In the genomic region with DNA sequence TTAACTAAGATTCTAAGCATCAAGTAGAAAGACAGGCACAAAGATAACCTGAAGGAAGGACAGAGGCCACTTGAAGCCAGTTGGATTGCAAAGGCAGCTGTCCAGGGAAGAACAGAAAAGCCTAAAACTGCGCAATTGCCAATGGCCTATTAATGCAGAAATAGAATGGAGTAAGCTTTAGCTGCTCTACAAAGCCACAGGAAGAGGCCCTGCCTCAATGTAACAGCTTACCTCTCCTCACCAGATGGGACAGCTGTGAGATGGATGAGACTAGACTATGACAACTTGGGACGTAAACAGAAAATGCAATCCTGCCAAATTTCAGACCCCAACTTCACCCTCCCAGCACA, we compare ENCODE assay signal across 22 cellular contexts.
"Had no signal": no experiment of that assay in that cellular context is flagged by ENCODE, and none has a peak within 500 bp of the region (broad histone marks: within the 10 kb centered on the region; RNA-seq: fewer than 3 reads in every experiment).

No MANE protein-coding gene starts in this region.

- H3K27me3 ChIP-seq: heart right ventricle, spleen, stomach, transverse colon had no signal

- DNase-seq: activated B cell treated with CpG ODN at 0.5 μM for 24 hours; activated CD4-positive, alpha-beta T cell treated with anti-CD3 and anti-CD28 coated beads for 36 hours; activated CD4-positive, alpha-beta T cell treated with anti-CD3 and anti-CD28 coated beads, Interleukin-2, amount 50 U/mL, for 4 hours; activated CD8-positive, alpha-beta memory T cell treated with anti-CD3 and anti-CD28 coated beads, Interleukin-2, amount 50 U/mL, for 48 hours; activated gamma-delta T cell; activated naive CD4-positive, alpha-beta T cell treated with anti-CD3 and anti-CD28 coated beads, Interleukin-2, amount 50 U/mL, for 16 hours; activated naive CD8-positive, alpha-beta T cell treated with anti-CD3 and anti-CD28 coated beads, Interleukin-2, amount 50 U/mL, for 24 hours; activated T-cell treated with anti-CD3 and anti-CD28 coated beads, Interleukin-2, amount 50 U/mL, for 4 hours; cerebellar nuclear complex; heart right ventricle; islet precursor cell; left cardiac atrium; mesenchymal stem cell; mucosa of descending colon; spleen; stimulated activated CD4-positive, alpha-beta T cell treated with anti-CD3 and anti-CD28 coated beads, Interleukin-4, amount 100 ng/mL, for 1 hour; stomach; T1000; transverse colon had no signal

- H3K27ac ChIP-seq: coronary artery, heart right ventricle, spleen, stomach, transverse colon had no signal

- H3K27ac Mint-ChIP-seq: activated B cell treated with CpG ODN at 0.5 μM for 24 hours; activated CD4-positive, alpha-beta T cell treated with anti-CD3 and anti-CD28 coated beads for 36 hours; activated naive CD8-positive, alpha-beta T cell treated with anti-CD3 and anti-CD28 coated beads, Interleukin-2, amount 50 U/mL, for 24 hours; progenitor cell of endocrine pancreas; T-helper 1 cell treated with Interleukin-12 subunit alpha and Interleukin-12 subunit beta and Interleukin-4 antibody, amounts not matched to agents 30 μg/mL and 1 μg/mL, for 36 hours had no signal

- H3K9me3 ChIP-seq: heart right ventricle, mucosa of descending colon, spleen, stomach, transverse colon had no signal

- H3K4me3 ChIP-seq: coronary artery, heart right ventricle, mucosa of descending colon, spleen, stomach, transverse colon had no signal

- H3K27me3 Mint-ChIP-seq: activated B cell treated with CpG ODN at 0.5 μM for 24 hours; activated CD4-positive, alpha-beta T cell treated with anti-CD3 and anti-CD28 coated beads for 36 hours; activated naive CD8-positive, alpha-beta T cell treated with anti-CD3 and anti-CD28 coated beads, Interleukin-2, amount 50 U/mL, for 24 hours; progenitor cell of endocrine pancreas had no signal

- H3K9me3 Mint-ChIP-seq: activated B cell treated with CpG ODN at 0.5 μM for 24 hours; activated naive CD8-positive, alpha-beta T cell treated with anti-CD3 and anti-CD28 coated beads, Interleukin-2, amount 50 U/mL, for 24 hours; activated T-cell treated with anti-CD3 and anti-CD28 coated beads, Interleukin-2, amount 50 U/mL, for 4 hours; T-helper 1 cell treated with Interleukin-12 subunit alpha and Interleukin-12 subunit beta and Interleukin-4 antibody, amounts not matched to agents 30 μg/mL and 1 μg/mL, for 36 hours had no signal

- ATAC-seq: activated naive CD8-positive, alpha-beta T cell treated with anti-CD3 and anti-CD28 coated beads, Interleukin-2, amount 50 U/mL, for 24 hours; activated T-cell treated with anti-CD3 and anti-CD28 coated beads, Interleukin-2, amount 50 U/mL, for 4 hours; heart right ventricle; left cardiac atrium; mucosa of descending colon had no signal

- H3K36me3 ChIP-seq: transverse colon had no signal

- H3K4me3 Mint-ChIP-seq: activated B cell treated with CpG ODN at 0.5 μM for 24 hours; activated CD4-positive, alpha-beta T cell treated with anti-CD3 and anti-CD28 coated beads for 36 hours; activated naive CD8-positive, alpha-beta T cell treated with anti-CD3 and anti-CD28 coated beads, Interleukin-2, amount 50 U/mL, for 24 hours; activated T-cell treated with anti-CD3 and anti-CD28 coated beads, Interleukin-2, amount 50 U/mL, for 4 hours; T-helper 1 cell treated with Interleukin-12 subunit alpha and Interleukin-12 subunit beta and Interleukin-4 antibody, amounts not matched to agents 30 μg/mL and 1 μg/mL, for 36 hours had no signal

- H3K4me1 Mint-ChIP-seq: activated B cell treated with CpG ODN at 0.5 μM for 24 hours had no signal
